In the genomic region with DNA sequence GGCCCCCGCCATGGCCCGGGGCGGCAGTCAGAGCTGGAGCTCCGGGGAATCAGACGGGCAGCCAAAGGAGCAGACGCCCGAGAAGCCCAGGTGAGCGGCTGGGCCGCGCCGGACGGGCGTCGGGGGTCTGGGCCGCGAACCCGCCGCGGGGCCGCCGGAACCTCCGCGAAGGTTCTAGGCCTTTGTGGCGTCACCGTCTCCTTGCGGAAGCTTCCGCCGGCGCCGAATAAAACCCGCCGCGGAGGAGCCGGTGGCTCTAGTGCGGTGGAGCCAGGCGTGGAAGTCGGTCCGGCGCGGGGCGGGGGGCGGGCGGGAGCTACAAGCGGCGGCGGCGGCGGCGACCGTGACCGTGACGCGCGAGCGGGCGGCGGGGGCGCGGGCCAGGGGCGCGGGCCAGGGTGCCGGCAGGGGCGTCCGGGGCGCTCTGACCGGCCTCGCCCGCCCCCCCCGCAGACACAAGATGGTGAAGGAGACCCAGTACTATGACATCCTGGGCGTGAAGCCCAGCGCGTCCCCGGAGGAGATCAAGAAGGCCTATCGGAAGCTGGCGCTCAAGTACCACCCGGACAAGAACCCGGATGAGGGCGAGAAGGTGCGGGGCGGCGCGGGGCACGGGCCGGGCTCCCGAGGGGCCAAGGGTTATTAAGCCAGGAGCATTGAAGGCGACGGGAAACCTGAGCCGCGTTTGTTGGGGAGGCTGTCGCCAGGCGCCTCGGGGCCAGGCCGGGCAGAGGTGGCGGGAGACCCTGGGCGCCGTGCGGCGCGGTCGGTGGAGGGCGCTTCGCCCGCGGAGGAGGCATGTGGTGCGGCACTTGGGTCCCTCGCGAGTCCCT, we compare ENCODE assay signal across 8 cellular contexts. TPM values are rescaled to one million over a fixed set of nuclear protein-coding genes. Genes with fewer than 3 reads are reported as not detected.
A peak's percentile ranks its signal among the peaks of the same experiment; 100 is the strongest.
DNase-seq lines count a peak whose midpoint lies in the region; ATAC-seq, FAIRE-seq and TF ChIP-seq lines count a peak whose summit lies in the region.

Gene DNAJA4, plus strand, starts transcription at position 259 of the 833 bp plus-strand sequence. Its CDS starts 202 bp downstream, at position 461.

- H3K4me1 Mint-ChIP-seq in T-helper 17 cell: peaks cover 19% of the 10 kb centered on the region

- H3K4me3 ChIP-seq in astrocyte of the cerebellum (ENCODE audit: low read depth, low read length) (peak within 1 kb of the TSS; percentile 42), skeletal muscle satellite cell (ENCODE audit: low read length) (peak within 1 kb of the TSS; percentile 67)

- peak within 1 kb of the TSS; percentile 87 for H3K27ac Mint-ChIP-seq in T-helper 17 cell

- H3K36me3 Mint-ChIP-seq in T-helper 17 cell (ENCODE audit: low read depth): no peaks in the 10 kb centered on the region

- H3K4me2 ChIP-seq in skeletal muscle satellite cell (ENCODE audit: low read length): peak within 1 kb of the TSS; percentile 87

- TF ChIP-seq CTCF in astrocyte of the cerebellum (IDR thresholded peaks at IDR 0.05; ENCODE audit: low read depth, low read length, missing control alignments): no peak

- peak within 1 kb of the TSS; percentile 88 for H3K4me3 Mint-ChIP-seq in T-helper 17 cell

- FAIRE-seq in GM12892 (lab: Jason Lieb, UNC): no peak

- peaks cover 11% of the 10 kb centered on the region for H3K4me1 ChIP-seq in skeletal muscle satellite cell (ENCODE audit: control insufficient read depth, insufficient read depth, low read length)

- H3K27me3 Mint-ChIP-seq in T-helper 17 cell: peaks cover 4% of the 10 kb centered on the region

- H3K9me3 ChIP-seq in T-helper 17 cell (ENCODE audit: control insufficient read depth, low read length, poor library complexity, severe bottlenecking): no peaks in the 10 kb centered on the region
- no peaks in the 10 kb centered on the region for H3K9me3 ChIP-seq in skeletal muscle satellite cell (replicated peaks; ENCODE audit: low read length)

- ATAC-seq in T-helper 17 cell (peak; percentile 80), GM19467 (IDR thresholded peaks at IDR 0.05; ENCODE audit: unreplicated experiment) (no peak), GM18517 (IDR thresholded peaks at IDR 0.05; ENCODE audit: unreplicated experiment) (no peak), GM21381 (IDR thresholded peaks at IDR 0.05; ENCODE audit: unreplicated experiment) (no peak)

- no peak for TF ChIP-seq POLR2A in GM12892 (IDR thresholded peaks at IDR 0.05; ENCODE audit: low read depth, low read length)

- peaks cover 9% of the 10 kb centered on the region for H3K27me3 ChIP-seq in skeletal muscle satellite cell (ENCODE audit: control insufficient read depth, insufficient read depth, low read length)

- DNase-seq in GM12892 (ENCODE audit: insufficient read length): peak; percentile 35
- peak; percentile 47 to 53 (median 48) for DNase-seq in T-helper 17 cell
- DNase-seq in astrocyte of the cerebellum (ENCODE audit: low read depth): no peak
- DNase-seq in hypothalamus (lab: John Stamatoyannopoulos, UW): peak in 44 of 51 donors; percentile 20 to 88 (median 61)

- in situ Hi-C loops in astrocyte of the cerebellum (cut with HindIII; ENCODE audit: low sequenced_read_pairs): no loop called here

- peak within 1 kb of the TSS; percentile 69 for H3K9ac ChIP-seq in skeletal muscle satellite cell (ENCODE audit: low read depth, low read length)

- no peaks in the 10 kb centered on the region for H3K36me3 ChIP-seq in skeletal muscle satellite cell (ENCODE audit: insufficient read depth, low read length)

RNA-seq across cellular contexts. Expression of gene DNAJA4, which starts in this region (rescaled TPM):
- polyA plus RNA-seq in GM12892 (2012; ENCODE audit: missing spikeins): 5.5 TPM
- total RNA-seq in T-helper 17 cell: 10 to 100 TPM; 28.0 to 30.3 TPM
- total RNA-seq in skeletal muscle satellite cell (2012; rRNA removed): 1.3 and 2.0 TPM in 2 replicates
